8 cellular contexts compared by ENCODE assay signal in genomic region chr3:31980530-31981205, GRCh38. TPM values are rescaled to one million over a fixed set of nuclear protein-coding genes. Genes with fewer than 3 reads are reported as not detected.
DNase-seq lines count a peak whose midpoint lies in the region; ATAC-seq and TF ChIP-seq lines count a peak whose summit lies in the region.

No MANE protein-coding gene starts in this region.

- H3K27me3 ChIP-seq in SJCRH30, result no peaks in the 10 kb centered on the region

- H3K4me1 ChIP-seq in SJCRH30, result no peaks in the 10 kb centered on the region

- ATAC-seq in HG03571 (IDR thresholded peaks at IDR 0.05; ENCODE audit: unreplicated experiment) (peak; percentile 41), GM18873 (IDR thresholded peaks at IDR 0.05; ENCODE audit: low FRiP score, unreplicated experiment) (no peak)

- H3K4me3 ChIP-seq in SJCRH30 (peak overlapping the region; percentile 59), retinal pigment epithelial cell (ENCODE audit: low read length) (peak overlapping the region; percentile 86)

- H3K27ac ChIP-seq in SJCRH30 (no peak overlapping the region), angular gyrus (ENCODE audit: low read depth, low read length) (peak overlapping the region; percentile 56)

- DNase-seq in DMS79 (lab: John Stamatoyannopoulos, UW) (peak; percentile 38), DMS79 treated with DMSO at 0.1 percent for 48 hours (lab: John Stamatoyannopoulos, UW) (no peak), SJCRH30 (no peak), hypothalamus (lab: John Stamatoyannopoulos, UW) (peak in 28 of 51 donors; percentile 5 to 56 (median 27)), retinal pigment epithelial cell (ENCODE audit: low read depth) (no peak)

- H3K36me3 ChIP-seq in SJCRH30, result no peaks in the 10 kb centered on the region

- peak; percentile 2 for TF ChIP-seq CTCF in retinal pigment epithelial cell (conservative IDR thresholded peaks at IDR 0.05; ENCODE audit: low read depth, low read length)

- H3K9me3 ChIP-seq in SJCRH30 (replicated peaks), result no peaks in the 10 kb centered on the region

RNA-seq across cellular contexts. Expression of gene OSBPL10, which starts 0.4 kb away (rescaled TPM):
- 1.5 and 2.0 TPM in 2 replicates for total RNA-seq in SJCRH30 (2014; rRNA removed; shearing (Covaris generic))

RNA-seq across cellular contexts. Expression of gene ZNF860, which starts 0.9 kb away (rescaled TPM):
- total RNA-seq in SJCRH30 (2014; rRNA removed; shearing (Covaris generic)), result 0.06 TPM in 1 of 2 replicates, not detected in the other

Comparison
In these comparisons a context has a peak if more than half of its experiments do, and no peak if none do; other contexts are left out.
1. DNase-seq: peak in DMS79 (single experiment) and hypothalamus (28 of 51); none in DMS79 treated with DMSO at 0.1 percent for 48 hours (single experiment), SJCRH30 (0 of 2) and retinal pigment epithelial cell (single experiment).